ENCODE assay signal across 1 cellular context in genomic region chr10:103265712-103266329, GRCh38.
TF ChIP-seq lines count a peak whose summit lies in the region.

No MANE protein-coding gene starts in this region.

TF ChIP-seq in HepG2, 621 proteins besides CTCF, POLR2A, EP300 and RAD21 (continued from another document and continues in another):
- TF ChIP-seq ZBTB44 (CRISPR knock-in tag; IDR thresholded peaks at IDR 0.05) (peak; percentile 96), PRDM15 (CRISPR knock-in tag; IDR thresholded peaks at IDR 0.05) (peak; percentile 54; the same call in 1 of the 2 replicates), ZNF264 (CRISPR knock-in tag; IDR thresholded peaks at IDR 0.05) (peak; percentile 50; the same call in 1 of the 2 replicates), ZBTB26 (CRISPR knock-in tag; IDR thresholded peaks at IDR 0.05; ENCODE audit: borderline replicate concordance) (peak; percentile 73), NKX3-1 (CRISPR knock-in tag; IDR thresholded peaks at IDR 0.05) (peak; percentile 93), HMG20B (CRISPR knock-in tag; conservative IDR thresholded peaks at IDR 0.05) (0 out of 2 replicates have a peak, but pooled peaks have one; percentile 50), HMGXB3 (CRISPR knock-in tag; IDR thresholded peaks at IDR 0.05; ENCODE audit: borderline replicate concordance) (peak; percentile 91), ZBTB7B (CRISPR knock-in tag; IDR thresholded peaks at IDR 0.05) (no peak), ISL2 (CRISPR knock-in tag; IDR thresholded peaks at IDR 0.05) (peak; percentile 61; the same call in 1 of the 2 replicates), BCL3 (CRISPR knock-in tag; IDR thresholded peaks at IDR 0.05) (0 out of 2 replicates have a peak, but pooled peaks have one; percentile 61), ZNF879 (CRISPR knock-in tag; IDR thresholded peaks at IDR 0.05) (0 out of 2 replicates have a peak, but pooled peaks have one; percentile 43), KMT2A (CRISPR knock-in tag; IDR thresholded peaks at IDR 0.05) (peak; percentile 59; the same call in 1 of the 2 replicates), NR2F1 (CRISPR knock-in tag; IDR thresholded peaks at IDR 0.05) (no peak), GABPA (IDR thresholded peaks at IDR 0.05; ENCODE audit: low read depth, low read length) (no peak), GABPA (CRISPR knock-in tag; IDR thresholded peaks at IDR 0.05; ENCODE audit: low read depth) (no peak), ZNF770 (CRISPR knock-in tag; IDR thresholded peaks at IDR 0.05) (no peak), ISX (CRISPR knock-in tag; conservative IDR thresholded peaks at IDR 0.05) (peak; percentile 93; the same call in 1 of the 2 replicates), ZFP1 (CRISPR knock-in tag; IDR thresholded peaks at IDR 0.05) (peak; percentile 40; the same call in 1 of the 2 replicates), BORCS8-MEF2B (CRISPR knock-in tag; IDR thresholded peaks at IDR 0.05) (peak; percentile 90), REPIN1 (CRISPR knock-in tag; IDR thresholded peaks at IDR 0.05; ENCODE audit: borderline replicate concordance, low read depth) (0 out of 2 replicates have a peak, but pooled peaks have one; percentile 46), KLF6 (CRISPR knock-in tag; IDR thresholded peaks at IDR 0.05) (peak; percentile 97), STAT6 (CRISPR knock-in tag; IDR thresholded peaks at IDR 0.05; ENCODE audit: borderline replicate concordance) (no peak), ZNF232 (CRISPR knock-in tag; IDR thresholded peaks at IDR 0.05; ENCODE audit: borderline replicate concordance) (peak; percentile 96; the same call in 1 of the 2 replicates), ZSCAN30 (CRISPR knock-in tag; IDR thresholded peaks at IDR 0.05) (peak; percentile 61; the same call in 1 of the 2 replicates), ZNF639 (CRISPR knock-in tag; conservative IDR thresholded peaks at IDR 0.05) (peak; percentile 2; the same call in 1 of the 2 replicates), ZNF790 (CRISPR knock-in tag; IDR thresholded peaks at IDR 0.05; ENCODE audit: borderline replicate concordance) (0 out of 2 replicates have a peak, but pooled peaks have one; percentile 42), FOSL2 (CRISPR knock-in tag; IDR thresholded peaks at IDR 0.05) (peak; percentile 46), RFXAP (CRISPR knock-in tag; IDR thresholded peaks at IDR 0.05; ENCODE audit: borderline replicate concordance) (0 out of 2 replicates have a peak, but pooled peaks have one; percentile 43), CREM (IDR thresholded peaks at IDR 0.05) (no peak), CREM (CRISPR knock-in tag; IDR thresholded peaks at IDR 0.05) (no peak), ZNF430 (CRISPR knock-in tag; IDR thresholded peaks at IDR 0.05) (peak; percentile 76; the same call in 1 of the 2 replicates), TBX2 (CRISPR knock-in tag; IDR thresholded peaks at IDR 0.05; ENCODE audit: borderline replicate concordance) (no peak), NR3C1 (CRISPR knock-in tag; IDR thresholded peaks at IDR 0.05) (no peak), ARID2 (CRISPR knock-in tag; IDR thresholded peaks at IDR 0.05; ENCODE audit: borderline replicate concordance) (peak; percentile 71; the same call in 1 of the 2 replicates), ZNF326 (CRISPR knock-in tag; IDR thresholded peaks at IDR 0.05; ENCODE audit: borderline replicate concordance) (no peak), MAFG (CRISPR knock-in tag; IDR thresholded peaks at IDR 0.05) (no peak), ZNF3 (CRISPR knock-in tag; IDR thresholded peaks at IDR 0.05) (0 out of 2 replicates have a peak, but pooled peaks have one; percentile 45), ZGPAT (CRISPR knock-in tag; IDR thresholded peaks at IDR 0.05) (peak; percentile 34; the same call in 1 of the 2 replicates), SOX13 (IDR thresholded peaks at IDR 0.05) (no peak), SOX13 (CRISPR knock-in tag; conservative IDR thresholded peaks at IDR 0.05 in 1 of 2, IDR thresholded peaks at IDR 0.05 in 1 of 2) (0 out of 4 replicates have a peak, but pooled peaks of 1 of the 2 experiments have one; percentile 27), ZNF337 (CRISPR knock-in tag; IDR thresholded peaks at IDR 0.05; ENCODE audit: borderline replicate concordance, low read depth) (peak; percentile 53; the same call in 1 of the 2 replicates)
